14 cellular contexts compared by ENCODE assay signal in the genomic region with DNA sequence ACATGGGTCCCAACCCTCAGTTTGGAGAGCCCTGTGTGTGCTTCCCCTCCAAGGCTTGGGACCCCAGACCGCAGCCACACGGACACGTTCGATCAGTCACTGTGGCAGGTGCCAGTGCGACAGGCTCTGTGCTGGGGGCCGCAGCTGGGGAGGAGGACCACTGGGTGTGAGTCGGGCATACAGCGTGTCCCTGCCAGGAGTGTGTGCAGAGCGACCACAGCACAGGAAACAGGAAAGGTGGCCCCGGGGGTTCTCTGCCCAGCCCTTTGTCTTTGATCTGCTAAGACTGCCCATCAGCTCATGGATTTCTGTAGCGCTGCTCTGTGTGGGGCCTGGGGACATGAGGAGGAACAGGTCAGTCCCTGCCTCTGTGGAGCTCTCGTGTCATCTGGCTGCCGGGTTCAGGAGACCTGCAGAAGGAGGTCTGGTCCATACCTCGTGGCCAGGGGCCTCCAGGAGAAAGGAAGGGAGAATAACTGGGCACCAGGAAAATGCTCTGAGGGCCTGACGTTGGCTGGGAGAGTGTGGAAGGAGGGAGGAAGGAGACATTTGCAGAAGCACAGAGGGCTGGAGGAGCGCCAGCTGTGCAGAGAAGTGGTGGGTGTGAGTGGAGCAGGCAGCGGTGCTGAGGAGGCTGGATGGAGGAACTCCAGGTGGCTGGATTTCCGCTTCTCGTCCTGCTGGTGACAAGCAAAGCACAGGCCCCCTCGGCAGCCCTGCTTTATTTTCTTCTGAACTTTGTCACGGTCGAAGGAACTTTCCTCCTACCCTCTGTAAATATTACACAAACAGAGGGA. TPM values are rescaled to one million over a fixed set of nuclear protein-coding genes. Genes with fewer than 3 reads are reported as not detected.
DNase-seq lines count a peak whose midpoint lies in the region; ATAC-seq and TF ChIP-seq lines count a peak whose summit lies in the region.
"Had no signal": no experiment of that assay in that cellular context is flagged by ENCODE, and none has a peak within 500 bp of the region (broad histone marks: within the 10 kb centered on the region; RNA-seq: fewer than 3 reads in every experiment).

No MANE protein-coding gene starts in this region.

- H3K9ac ChIP-seq in HUES6 (ENCODE audit: low read length) = peak overlapping the region; percentile 36

- H3K27me3 ChIP-seq in HUES6 (ENCODE audit: control insufficient read depth, insufficient read depth, low read length) (no peaks in the 10 kb centered on the region), dorsolateral prefrontal cortex (no peaks in the 10 kb centered on the region)

- H3K4me3 ChIP-seq in HUES6 (ENCODE audit: low read depth, low read length) (no peak overlapping the region), dorsolateral prefrontal cortex (no peak overlapping the region)

- peaks cover 18% of the 10 kb centered on the region for H3K4me1 ChIP-seq in HUES6 (ENCODE audit: control insufficient read depth, insufficient read depth, low read length)

- DNase-seq in DMS 273 (lab: John Stamatoyannopoulos, UW; ENCODE audit: unreplicated experiment) (peak; percentile 63), DMS 273 treated with DMSO at 0.1 percent for 48 hours (lab: John Stamatoyannopoulos, UW) (no peak), dorsolateral prefrontal cortex (peak in 9 of 10 donors; percentile 49 to 89 (median 77)), posterior cingulate gyrus (peak; percentile 37 to 96 (median 79)), sciatic nerve (ENCODE audit: low spot score) (no peak), GM19238 (ENCODE audit: insufficient read length, low spot score) (no peak)
- DNase-seq: activated CD8-positive, alpha-beta memory T cell treated with anti-CD3 and anti-CD28 coated beads for 24 hours; activated gamma-delta T cell; effector CD8-positive, alpha-beta T cell; foreskin fibroblast; NCI-H187 treated with DMSO at 0.1 percent for 48 hours had no signal

- H3K36me3 ChIP-seq in HUES6 (ENCODE audit: control insufficient read depth, insufficient read depth, low read length) = peaks cover 37% of the 10 kb centered on the region

- no peak for ATAC-seq in sciatic nerve
- no peak for ATAC-seq in GM19324 (IDR thresholded peaks at IDR 0.05; ENCODE audit: low FRiP score, unreplicated experiment)

- TF ChIP-seq CTCF in dorsolateral prefrontal cortex (IDR thresholded peaks at IDR 0.05 in 54 of 56, conservative IDR thresholded peaks at IDR 0.05 in 2 of 56; ENCODE audit: low read depth in 1 of 56, partially characterized antibody in 56 of 56) = no peak

- H3K27ac ChIP-seq in HUES6 (ENCODE audit: low read depth, low read length) (no peak overlapping the region), dorsolateral prefrontal cortex (peak overlapping the region in 8 of 59 donors; percentile 3 to 59 (median 18))
- H3K27ac ChIP-seq: 22Rv1 had no signal

- H3K9me3 ChIP-seq in HUES6 (ENCODE audit: control insufficient read depth, insufficient read depth, low read depth, low read length) = no peaks in the 10 kb centered on the region

- intact Hi-C loops in dorsolateral prefrontal cortex (cut with DNase I) (loop anchor here in 1 of 2 donors (10.0 kb wide), 1 partner anchor 279 kb away; no protein-coding TSS in a partner anchor), posterior cingulate gyrus (cut with DNase I) (no loop called here), sciatic nerve (cut with DNase I) (loop anchor here (5.0 kb wide), 1 partner anchor 1991 kb away; no protein-coding TSS in a partner anchor)

RNA-seq across cellular contexts. Expression of a gene that starts 4.1 kb away (rescaled TPM):
- total RNA-seq in dorsolateral prefrontal cortex (10 to 100 TPM in 56 of 120 experiments, 1 to 10 TPM in 64; 2.3 to 17.6 (median 9.9) TPM), sciatic nerve (11.5 TPM)

RNA-seq across cellular contexts. Expression of a gene that starts 4.1 kb away (rescaled TPM):
- total RNA-seq in dorsolateral prefrontal cortex (10 to 100 TPM; 12.1 to 24.5 (median 18.5) TPM), sciatic nerve (12.9 TPM)

RNA-seq across cellular contexts. Expression of a gene that starts 13.3 kb away (rescaled TPM):
- total RNA-seq in dorsolateral prefrontal cortex (10 to 100 TPM; 28.2 to 60.7 (median 42.3) TPM), sciatic nerve (42.1 TPM)

Comparison
In these comparisons a context has a peak if more than half of its experiments do, and no peak if none do; other contexts are left out.
1. DNase-seq: peak in DMS 273 (single experiment), dorsolateral prefrontal cortex (9 of 10) and posterior cingulate gyrus (10 of 10); none in DMS 273 treated with DMSO at 0.1 percent for 48 hours (single experiment), sciatic nerve (single experiment) and GM19238 (single experiment).